1 cellular context compared by ENCODE assay signal in genomic region chr12:94689646-94690036, GRCh38.
TF ChIP-seq lines count a peak whose summit lies in the region.

No MANE protein-coding gene starts in this region.

TF ChIP-seq in SK-N-SH, 30 proteins besides CTCF, POLR2A, EP300 and RAD21 (continued from another document):
- TF ChIP-seq, protein P1, sequence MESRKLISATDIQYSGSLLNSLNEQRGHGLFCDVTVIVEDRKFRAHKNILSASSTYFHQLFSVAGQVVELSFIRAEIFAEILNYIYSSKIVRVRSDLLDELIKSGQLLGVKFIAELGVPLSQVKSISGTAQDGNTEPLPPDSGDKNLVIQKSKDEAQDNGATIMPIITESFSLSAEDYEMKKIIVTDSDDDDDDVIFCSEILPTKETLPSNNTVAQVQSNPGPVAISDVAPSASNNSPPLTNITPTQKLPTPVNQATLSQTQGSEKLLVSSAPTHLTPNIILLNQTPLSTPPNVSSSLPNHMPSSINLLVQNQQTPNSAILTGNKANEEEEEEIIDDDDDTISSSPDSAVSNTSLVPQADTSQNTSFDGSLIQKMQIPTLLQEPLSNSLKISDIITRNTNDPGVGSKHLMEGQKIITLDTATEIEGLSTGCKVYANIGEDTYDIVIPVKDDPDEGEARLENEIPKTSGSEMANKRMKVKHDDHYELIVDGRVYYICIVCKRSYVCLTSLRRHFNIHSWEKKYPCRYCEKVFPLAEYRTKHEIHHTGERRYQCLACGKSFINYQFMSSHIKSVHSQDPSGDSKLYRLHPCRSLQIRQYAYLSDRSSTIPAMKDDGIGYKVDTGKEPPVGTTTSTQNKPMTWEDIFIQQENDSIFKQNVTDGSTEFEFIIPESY (IDR thresholded peaks at IDR 0.05; ENCODE audit: borderline replicate concordance, low read depth), result no peak
- TF ChIP-seq CHD2 (IDR thresholded peaks at IDR 0.05; ENCODE audit: low read length, partially characterized antibody), result no peak
- TF ChIP-seq FOXM1 (IDR thresholded peaks at IDR 0.05; ENCODE audit: low read depth), result no peak
- no peak for TF ChIP-seq TCF12 (IDR thresholded peaks at IDR 0.05)
- TF ChIP-seq RCOR1 (IDR thresholded peaks at IDR 0.05; ENCODE audit: low read length), result no peak
- TF ChIP-seq GATA2 (CRISPR knock-in tag; IDR thresholded peaks at IDR 0.05), result no peak
- TF ChIP-seq EZH2phosphoT487 (IDR thresholded peaks at IDR 0.05; ENCODE audit: borderline replicate concordance, low read depth), result no peak
TF ChIP-seq in SK-N-SH: peak in this region for 0.
